ENCODE assay signal across 8 cellular contexts in the genomic region with DNA sequence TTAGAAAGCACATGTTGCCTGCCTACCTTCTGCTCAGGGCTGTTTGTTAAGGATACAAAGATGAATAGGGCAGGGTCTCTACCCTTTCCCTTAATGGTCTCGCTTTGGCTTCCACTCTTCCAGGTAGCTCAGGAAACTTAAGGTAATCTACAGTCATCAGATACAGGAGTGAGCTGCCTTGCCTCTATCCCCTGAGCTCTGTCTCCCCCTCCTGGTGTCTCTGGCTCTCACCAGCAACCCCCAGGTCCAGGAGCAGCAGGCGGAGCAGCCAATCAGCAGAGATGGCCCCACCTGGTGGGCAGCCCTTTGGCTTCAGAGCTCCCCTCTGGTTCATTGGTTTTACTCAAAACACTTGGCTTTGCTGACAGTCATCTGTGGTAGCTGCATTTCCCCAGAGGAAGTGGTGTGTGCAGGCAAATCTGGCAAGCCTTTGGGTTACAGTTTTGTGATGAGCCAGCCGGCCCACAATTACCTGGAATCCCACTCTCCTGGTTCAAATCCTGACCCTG. TPM values are rescaled to one million over a fixed set of nuclear protein-coding genes. Genes with fewer than 3 reads are reported as not detected.
DNase-seq lines count a peak whose midpoint lies in the region; ATAC-seq and TF ChIP-seq lines count a peak whose summit lies in the region.

No MANE protein-coding gene starts in this region.

- intact Hi-C loops in CD14-positive monocyte (cut with micrococcal nuclease): loop anchor here (1.0 to 10.0 kb wide), 4 partner anchors 99 to 188 kb away; partner anchors contain the start of genes GORASP1 (in 1 of the 2) and TTC21A (in 1 of the 2)

- H3K4me3 ChIP-seq in choroid plexus epithelial cell (ENCODE audit: low read depth, low read length) (no peak overlapping the region), liver (ENCODE audit: low read depth in 1 of 3, low read length in 3 of 3) (no peak overlapping the region)

- H3K36me3 Mint-ChIP-seq in CD14-positive monocyte: no peaks in the 10 kb centered on the region

- DNase-seq in CD14-positive monocyte (ENCODE audit: low spot score) (peak; percentile 74), NCI-H524 (lab: John Stamatoyannopoulos, UW) (peak; percentile 80 to 88), choroid plexus epithelial cell (ENCODE audit: low read depth) (peak; percentile 86)
- peak; percentile 79 to 83 for DNase-seq in activated CD4-positive, alpha-beta T cell treated with anti-CD3 and anti-CD28 coated beads for 4 hours
- DNase-seq in stimulated activated CD4-positive, alpha-beta T cell treated with anti-CD3 and anti-CD28 coated beads, TNF-alpha, amount 100 ng/mL, for 4 hours (ENCODE audit: low read depth in 3 of 3): peak; percentile 39 to 66 (median 63)

- ATAC-seq in GM19328 (IDR thresholded peaks at IDR 0.05; ENCODE audit: unreplicated experiment) (peak; percentile 96), HG03378 (IDR thresholded peaks at IDR 0.05; ENCODE audit: unreplicated experiment) (peak; percentile 95)

- no peak overlapping the region for H3K4me3 Mint-ChIP-seq in CD14-positive monocyte

- H3K27ac Mint-ChIP-seq in CD14-positive monocyte: peak overlapping the region in 3 of 7 donors; percentile 26 to 80 (median 38)

- H3K9ac ChIP-seq in liver (ENCODE audit: low read depth in 1 of 2, low read length in 2 of 2): no peak overlapping the region

- H3K4me1 ChIP-seq in liver (ENCODE audit: control insufficient read depth in 4 of 4, insufficient read depth in 4 of 4, low read length in 3 of 4): peaks cover 8 to 45% (median 35%) of the 10 kb centered on the region in 4 donors

- no peak overlapping the region for H3K27ac ChIP-seq in liver (ENCODE audit: low read depth in 1 of 2, low read length in 2 of 2)

- H3K36me3 ChIP-seq in liver (ENCODE audit: control insufficient read depth in 4 of 4, insufficient read depth in 3 of 4, low read depth in 1 of 4, low read length in 3 of 4): no peaks in the 10 kb centered on the region

- H3K27me3 ChIP-seq in liver (ENCODE audit: control insufficient read depth in 4 of 4, insufficient read depth in 4 of 4, low read length in 3 of 4): no peaks in the 10 kb centered on the region

- H3K27me3 Mint-ChIP-seq in CD14-positive monocyte (ENCODE audit: low read depth in 3 of 3): peaks cover 0 to 1% (median 1%) of the 10 kb centered on the region in 3 donors

- TF ChIP-seq RAD21 in liver (IDR thresholded peaks at IDR 0.05): peak; percentile 99

- H3K9me3 Mint-ChIP-seq in CD14-positive monocyte: peaks cover 0 to 2% (median 0%) of the 10 kb centered on the region in 7 donors

- peaks cover 28% of the 10 kb centered on the region for H3K4me1 Mint-ChIP-seq in CD14-positive monocyte

- H3K9me3 ChIP-seq in liver (ENCODE audit: control insufficient read depth in 4 of 4, low read length in 3 of 4): no peaks in the 10 kb centered on the region

- peak; percentile 94 for TF ChIP-seq CTCF in CD14-positive monocyte (IDR thresholded peaks at IDR 0.05)
- peak; percentile 99 for TF ChIP-seq CTCF in choroid plexus epithelial cell (conservative IDR thresholded peaks at IDR 0.05; ENCODE audit: low read depth, low read length)
- peak; percentile 86 for TF ChIP-seq CTCF in liver (IDR thresholded peaks at IDR 0.05; ENCODE audit: low read depth, low read length, missing input control)

- WGBS in liver: 34% methylated on average over 3 of the region's 3 CpGs

TF ChIP-seq in liver, 16 proteins besides CTCF, POLR2A, EP300 and RAD21:
- TF ChIP-seq NR2F2 (IDR thresholded peaks at IDR 0.05) (no peak), JUND (IDR thresholded peaks at IDR 0.05) (no peak), GABPA (IDR thresholded peaks at IDR 0.05 in 1 of 2, conservative IDR thresholded peaks at IDR 0.05 in 1 of 2) (no peak), TAF1 (conservative IDR thresholded peaks at IDR 0.05) (no peak)
- TF ChIP-seq, protein P1, sequence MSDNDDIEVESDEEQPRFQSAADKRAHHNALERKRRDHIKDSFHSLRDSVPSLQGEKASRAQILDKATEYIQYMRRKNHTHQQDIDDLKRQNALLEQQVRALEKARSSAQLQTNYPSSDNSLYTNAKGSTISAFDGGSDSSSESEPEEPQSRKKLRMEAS (IDR thresholded peaks at IDR 0.05): no peak
- TF ChIP-seq, protein P2, sequence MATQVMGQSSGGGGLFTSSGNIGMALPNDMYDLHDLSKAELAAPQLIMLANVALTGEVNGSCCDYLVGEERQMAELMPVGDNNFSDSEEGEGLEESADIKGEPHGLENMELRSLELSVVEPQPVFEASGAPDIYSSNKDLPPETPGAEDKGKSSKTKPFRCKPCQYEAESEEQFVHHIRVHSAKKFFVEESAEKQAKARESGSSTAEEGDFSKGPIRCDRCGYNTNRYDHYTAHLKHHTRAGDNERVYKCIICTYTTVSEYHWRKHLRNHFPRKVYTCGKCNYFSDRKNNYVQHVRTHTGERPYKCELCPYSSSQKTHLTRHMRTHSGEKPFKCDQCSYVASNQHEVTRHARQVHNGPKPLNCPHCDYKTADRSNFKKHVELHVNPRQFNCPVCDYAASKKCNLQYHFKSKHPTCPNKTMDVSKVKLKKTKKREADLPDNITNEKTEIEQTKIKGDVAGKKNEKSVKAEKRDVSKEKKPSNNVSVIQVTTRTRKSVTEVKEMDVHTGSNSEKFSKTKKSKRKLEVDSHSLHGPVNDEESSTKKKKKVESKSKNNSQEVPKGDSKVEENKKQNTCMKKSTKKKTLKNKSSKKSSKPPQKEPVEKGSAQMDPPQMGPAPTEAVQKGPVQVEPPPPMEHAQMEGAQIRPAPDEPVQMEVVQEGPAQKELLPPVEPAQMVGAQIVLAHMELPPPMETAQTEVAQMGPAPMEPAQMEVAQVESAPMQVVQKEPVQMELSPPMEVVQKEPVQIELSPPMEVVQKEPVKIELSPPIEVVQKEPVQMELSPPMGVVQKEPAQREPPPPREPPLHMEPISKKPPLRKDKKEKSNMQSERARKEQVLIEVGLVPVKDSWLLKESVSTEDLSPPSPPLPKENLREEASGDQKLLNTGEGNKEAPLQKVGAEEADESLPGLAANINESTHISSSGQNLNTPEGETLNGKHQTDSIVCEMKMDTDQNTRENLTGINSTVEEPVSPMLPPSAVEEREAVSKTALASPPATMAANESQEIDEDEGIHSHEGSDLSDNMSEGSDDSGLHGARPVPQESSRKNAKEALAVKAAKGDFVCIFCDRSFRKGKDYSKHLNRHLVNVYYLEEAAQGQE (IDR thresholded peaks at IDR 0.05): no peak
TF ChIP-seq in liver: peak in this region for 0.

RNA-seq across cellular contexts. Expression of gene CX3CR1, which starts 8.5 kb away (rescaled TPM):
- polyA plus RNA-seq in CD14-positive monocyte (100 to 1,000 TPM; 184 to 405 TPM), liver (under 1 TPM; 0.44 to 0.66 TPM)
- total RNA-seq in liver: 1 to 10 TPM in 1 of 2 donors, under 1 TPM in 1; 0.33 to 1.9 TPM

RNA-seq across cellular contexts. Expression of gene CCR8, which starts 41.2 kb away (rescaled TPM):
- polyA plus RNA-seq in CD14-positive monocyte: not detected
- total RNA-seq in liver: not detected
- polyA plus RNA-seq in liver: not detected

Comparison
In these comparisons a context has a peak if more than half of its experiments do, and no peak if none do; other contexts are left out.
1. RNA of gene CX3CR1, which starts 8.5 kb away (polyA plus RNA-seq): 184 to 405 TPM in CD14-positive monocyte; 0.44 to 0.66 TPM in liver; every median in the first group is over 100 times any median in the second.
2. Peak in every context shown above with its lines, with median percentiles within 50 percentile points of each other: DNase-seq and CTCF ChIP-seq.